Comparison of ENCODE assay signal across 1 cellular context in genomic region chr16:56980203-56980535, GRCh38.
A peak's percentile ranks its signal among the peaks of the same experiment; 100 is the strongest.
TF ChIP-seq lines count a peak whose summit lies in the region.

No MANE protein-coding gene starts in this region.

TF ChIP-seq in GM12878, 131 proteins besides CTCF, POLR2A, EP300 and RAD21:
- no peak for TF ChIP-seq HDAC6 (IDR thresholded peaks at IDR 0.05; ENCODE audit: unreplicated experiment)
- TF ChIP-seq MLLT1 (IDR thresholded peaks at IDR 0.05): peak; percentile 93
